Comparison of ENCODE assay signal across 8 cellular contexts in the genomic region with DNA sequence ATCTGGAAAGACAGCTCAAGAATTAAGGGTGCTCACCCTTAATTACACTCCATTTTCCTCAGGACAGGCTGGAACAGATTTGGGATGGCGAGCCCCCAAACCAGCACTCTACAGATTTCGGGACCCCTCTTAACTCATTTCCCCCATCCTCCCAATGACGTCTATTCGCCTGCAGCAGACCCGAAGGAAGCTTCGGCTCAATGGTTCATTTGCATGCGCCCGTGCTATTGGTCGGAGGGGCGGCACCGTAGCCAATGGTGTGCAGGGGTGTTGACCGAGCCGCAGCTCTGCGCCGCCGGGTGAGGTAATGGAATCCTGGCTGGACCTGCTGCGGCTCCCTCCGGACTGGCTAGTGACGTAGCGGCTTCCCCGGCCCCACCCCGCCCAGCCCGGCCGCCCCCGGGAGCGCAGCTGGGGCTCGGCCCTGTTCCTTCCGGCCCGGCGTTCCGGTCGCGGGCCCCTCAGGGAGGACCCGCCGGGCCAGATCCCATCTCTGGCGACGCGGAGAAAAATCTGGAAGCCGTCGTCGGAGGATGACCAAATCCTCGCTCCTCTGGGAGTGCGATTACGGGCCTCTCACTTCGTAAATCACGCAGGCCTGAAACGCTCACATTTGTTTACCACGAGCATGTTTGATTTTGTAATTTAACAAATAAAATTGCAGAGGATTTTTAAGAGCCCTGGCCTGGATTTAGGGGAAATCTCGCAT. TPM values are rescaled to one million over a fixed set of nuclear protein-coding genes. Genes with fewer than 3 reads are reported as not detected.
DNase-seq lines count a peak whose midpoint lies in the region; ATAC-seq, FAIRE-seq and TF ChIP-seq lines count a peak whose summit lies in the region.

No MANE protein-coding gene starts in this region.

- H4K20me1 ChIP-seq in Loucy (ENCODE audit: insufficient read depth, low read length, poor library complexity, severe bottlenecking) (no peaks in the 10 kb centered on the region), neural cell (ENCODE audit: insufficient read depth) (no peaks in the 10 kb centered on the region)

- intact Hi-C loops in stomach (cut with DNase I; ENCODE audit: low total_unique reads): no loop called here

- H2AFZ ChIP-seq in Loucy (ENCODE audit: low read length): peak overlapping the region; percentile 77
- H2AFZ ChIP-seq in neural cell (ENCODE audit: low read depth, low read length): no peak overlapping the region

- H3K79me2 ChIP-seq in Loucy (ENCODE audit: insufficient read depth, low read length) (no peaks in the 10 kb centered on the region), neural cell (replicated peaks; ENCODE audit: insufficient read depth, low read length) (no peaks in the 10 kb centered on the region)

- peak overlapping the region; percentile 77 for H3K4me2 ChIP-seq in Loucy (ENCODE audit: low read depth, low read length, poor library complexity, severe bottlenecking)
- peak overlapping the region; percentile 47 for H3K4me2 ChIP-seq in neural cell (ENCODE audit: low read length)

- H3F3A ChIP-seq in Loucy (ENCODE audit: low read depth): peaks cover 13% of the 10 kb centered on the region; the same call in 1 of the 2 replicates
- no peaks in the 10 kb centered on the region for H3F3A ChIP-seq in neural cell (ENCODE audit: insufficient read depth, low read length, poor library complexity, severe bottlenecking)

- no peak for TF ChIP-seq RAD21 in neural cell (conservative IDR thresholded peaks at IDR 0.05)

- peak overlapping the region; percentile 73 for H3K4me3 ChIP-seq in Loucy (ENCODE audit: low read length, poor library complexity, severe bottlenecking)
- peak overlapping the region; percentile 28 for H3K4me3 ChIP-seq in RWPE2 (ENCODE audit: severe bottlenecking)
- peak overlapping the region; percentile 52 for H3K4me3 ChIP-seq in fibroblast of pulmonary artery (replicated peaks; ENCODE audit: low read depth, low read length)
- peak overlapping the region; percentile 68 for H3K4me3 ChIP-seq in neural cell (ENCODE audit: low read length)
- peak overlapping the region; percentile 24 to 42 (median 32) for H3K4me3 ChIP-seq in stomach

- TF ChIP-seq CTCF in Loucy (conservative IDR thresholded peaks at IDR 0.05; ENCODE audit: low read length): no peak
- TF ChIP-seq CTCF in RWPE2 (IDR thresholded peaks at IDR 0.05; ENCODE audit: poor library complexity, severe bottlenecking): no peak
- no peak for TF ChIP-seq CTCF in fibroblast of pulmonary artery (IDR thresholded peaks at IDR 0.05; ENCODE audit: low read length, missing control alignments)
- TF ChIP-seq CTCF in neural cell (IDR thresholded peaks at IDR 0.05; ENCODE audit: poor library complexity, severe bottlenecking): no peak
- TF ChIP-seq CTCF in stomach (IDR thresholded peaks at IDR 0.05): no peak

- H3K27me3 ChIP-seq in Loucy (ENCODE audit: insufficient read depth, low read length, poor library complexity, severe bottlenecking): peaks cover 10% of the 10 kb centered on the region
- H3K27me3 ChIP-seq in RWPE2 (ENCODE audit: insufficient read depth, poor library complexity, severe bottlenecking): no peaks in the 10 kb centered on the region
- H3K27me3 ChIP-seq in neural cell (ENCODE audit: insufficient read depth, low read depth, low read length): no peaks in the 10 kb centered on the region
- no peaks in the 10 kb centered on the region for H3K27me3 ChIP-seq in stomach

- H3K4me1 ChIP-seq in Loucy (ENCODE audit: insufficient read depth, low read length, poor library complexity, severe bottlenecking): peaks cover 17% of the 10 kb centered on the region
- peaks cover 6% of the 10 kb centered on the region for H3K4me1 ChIP-seq in RWPE2 (ENCODE audit: insufficient read depth, poor library complexity, severe bottlenecking)
- H3K4me1 ChIP-seq in stomach: peaks cover 20 to 46% (median 33%) of the 10 kb centered on the region in 4 donors

- H3K27ac ChIP-seq in RWPE2 (ENCODE audit: poor library complexity, severe bottlenecking): no peak overlapping the region
- H3K27ac ChIP-seq in neural cell (ENCODE audit: low read length): peak overlapping the region; percentile 64
- H3K27ac ChIP-seq in stomach: peak overlapping the region; percentile 87 to 95 (median 91)

- H3K9ac ChIP-seq in Loucy (ENCODE audit: low read depth, low read length, poor library complexity, severe bottlenecking): peak overlapping the region; percentile 46
- H3K9ac ChIP-seq in neural cell (ENCODE audit: low read length): peak overlapping the region; percentile 74

- DNase-seq in ELF-1 (ENCODE audit: low read depth, low spot score) (peak; percentile 97), H54 (ENCODE audit: insufficient read length, low spot score) (peak; percentile 98), RWPE2 (ENCODE audit: low spot score) (peak; percentile 97), fibroblast of pulmonary artery (ENCODE audit: low read depth) (peak; percentile 98), stomach (peak; percentile 98)
- peak; percentile 77 for DNase-seq in activated effector memory CD4-positive, alpha-beta T cell treated with Interleukin-2 at 50 U/mL for 16 hours

- H3K9me2 ChIP-seq in Loucy (replicated peaks; ENCODE audit: low read depth, low read length): no peaks in the 10 kb centered on the region
- H3K9me2 ChIP-seq in neural cell (ENCODE audit: insufficient read depth, low read length): no peaks in the 10 kb centered on the region

- no peak for TF ChIP-seq POLR2A in H54 (IDR thresholded peaks at IDR 0.05; ENCODE audit: low read depth, low read length)
- TF ChIP-seq POLR2A in stomach (IDR thresholded peaks at IDR 0.05): peak in 1 of 4 donors; percentile 60

- TF ChIP-seq EP300 in neural cell (conservative IDR thresholded peaks at IDR 0.05; ENCODE audit: poor library complexity, severe bottlenecking) (peak; percentile 33), stomach (IDR thresholded peaks at IDR 0.05) (peak; percentile 53)

- peak; percentile 98 for ATAC-seq in RWPE2 (ENCODE audit: low read depth)

- WGBS in stomach, 5 donors: 0 to 5% (median 1%) methylated on average over 28 to 49 of the region's 49 CpGs

- no peaks in the 10 kb centered on the region for H3K9me3 ChIP-seq in Loucy (ENCODE audit: insufficient read depth, low read depth, low read length)
- H3K9me3 ChIP-seq in RWPE2 (ENCODE audit: severe bottlenecking): no peaks in the 10 kb centered on the region
- no peaks in the 10 kb centered on the region for H3K9me3 ChIP-seq in neural cell (ENCODE audit: low read length)
- no peaks in the 10 kb centered on the region for H3K9me3 ChIP-seq in stomach

- peak; percentile 84 for FAIRE-seq in H54 (lab: Jason Lieb, UNC)

- H3K36me3 ChIP-seq in Loucy (ENCODE audit: insufficient read depth, low read length): no peaks in the 10 kb centered on the region
- no peaks in the 10 kb centered on the region for H3K36me3 ChIP-seq in RWPE2 (ENCODE audit: low read depth)
- no peaks in the 10 kb centered on the region for H3K36me3 ChIP-seq in neural cell (ENCODE audit: insufficient read depth, low read length)
- no peaks in the 10 kb centered on the region for H3K36me3 ChIP-seq in stomach

TF ChIP-seq in neural cell, 6 proteins besides CTCF, POLR2A, EP300 and RAD21:
- no peak for TF ChIP-seq TAF1 (IDR thresholded peaks at IDR 0.05; ENCODE audit: low read depth)
- TF ChIP-seq SMC3 (conservative IDR thresholded peaks at IDR 0.05; ENCODE audit: poor library complexity): no peak
- peak; percentile 7 for TF ChIP-seq REST (IDR thresholded peaks at IDR 0.05; ENCODE audit: borderline replicate concordance)
- TF ChIP-seq POLR2AphosphoS5 (IDR thresholded peaks at IDR 0.05): peak; percentile 93
- no peak for TF ChIP-seq MXI1 (conservative IDR thresholded peaks at IDR 0.05; ENCODE audit: poor library complexity, severe bottlenecking)
- no peak for TF ChIP-seq EZH2 (IDR thresholded peaks at IDR 0.05; ENCODE audit: borderline replicate concordance, insufficient read depth, low read length, poor library complexity, severe bottlenecking)

RNA-seq across cellular contexts. Expression of gene NR4A1, which starts 18.3 kb away (rescaled TPM):
- polyA plus RNA-seq in neural cell (3.4 and 6.1 TPM in 2 replicates), stomach (10 to 100 TPM; 41.3 to 65.5 (median 55.0) TPM)
- 5.0 and 7.3 TPM in 2 replicates for polyA minus RNA-seq in neural cell
- 100 to 1,000 TPM in 3 of 5 donors, 10 to 100 TPM in 2; 29.4 to 384 (median 230) TPM for total RNA-seq in stomach

RNA-seq across cellular contexts. Expression of gene TAMALIN, which starts 26.2 kb away (rescaled TPM):
- 5.4 and 6.1 TPM in 2 replicates for polyA plus RNA-seq in neural cell
- 2.2 and 2.4 TPM in 2 replicates for polyA minus RNA-seq in neural cell
- total RNA-seq in stomach: 10 to 100 TPM in 2 of 5 donors, 1 to 10 TPM in 2, not detected in 1; 2.7 to 61.3 (median 16.6) TPM
- 10 to 100 TPM in 2 of 3 donors, 1 to 10 TPM in 1; 6.4 to 17.0 (median 16.3) TPM for polyA plus RNA-seq in stomach

RNA-seq across cellular contexts. Expression of gene ATG101, which starts 36.8 kb away (rescaled TPM):
- polyA plus RNA-seq in neural cell (53.9 and 55.6 TPM in 2 replicates), stomach (10 to 100 TPM; 36.8 to 80.3 (median 67.1) TPM)
- 32.5 and 40.2 TPM in 2 replicates for polyA minus RNA-seq in neural cell
- total RNA-seq in stomach: 100 to 1,000 TPM in 1 of 5 donors, 10 to 100 TPM in 3, 1 to 10 TPM in 1; 7.6 to 105 (median 36.5) TPM

RNA-seq across cellular contexts. Expression of gene SMIM41, which starts 46.6 kb away (rescaled TPM):
- polyA plus RNA-seq in neural cell (not detected in 2 replicates), stomach (10 to 100 TPM in 1 of 3 donors, 1 to 10 TPM in 2; 1.5 to 11.8 (median 6.5) TPM)
- not detected in 2 replicates for polyA minus RNA-seq in neural cell
- 10 to 100 TPM in 1 of 5 donors, 1 to 10 TPM in 3, not detected in 1; 1.1 to 21.6 (median 6.8) TPM for total RNA-seq in stomach
